ENCODE assay signal across 9 cellular contexts in genomic region chr15:78618490-78618934, GRCh38. TPM values are rescaled to one million over a fixed set of nuclear protein-coding genes. Genes with fewer than 3 reads are reported as not detected.
A peak's percentile ranks its signal among the peaks of the same experiment; 100 is the strongest.
DNase-seq lines count a peak whose midpoint lies in the region; ATAC-seq and TF ChIP-seq lines count a peak whose summit lies in the region.
"Had no signal": no experiment of that assay in that cellular context is flagged by ENCODE, and none has a peak within 500 bp of the region (broad histone marks: within the 10 kb centered on the region; RNA-seq: fewer than 3 reads in every experiment).

No MANE protein-coding gene starts in this region.

- no peaks in the 10 kb centered on the region for H4K20me1 ChIP-seq in PC-3 (ENCODE audit: low read length)

- H3K9me3 Mint-ChIP-seq in naive B cell = no peaks in the 10 kb centered on the region

- intact Hi-C loops in PC-3 (cut with micrococcal nuclease) = loop anchor here (1.0 to 2.0 kb wide), 2 partner anchors 91 to 132 kb away; no protein-coding TSS in a partner anchor
- intact Hi-C loops in esophagus squamous epithelium (cut with DNase I) = loop anchor here (5.0 kb wide), 1 partner anchor 94 kb away; no protein-coding TSS in a partner anchor

- H3K9me2 ChIP-seq in PC-3 (replicated peaks; ENCODE audit: low read length) = no peaks in the 10 kb centered on the region

- peaks cover 22% of the 10 kb centered on the region for H3K27me3 ChIP-seq in PC-3 (ENCODE audit: low read length)
- peaks cover 12 to 51% (median 19%) of the 10 kb centered on the region in 4 donors for H3K27me3 ChIP-seq in esophagus squamous epithelium

- H3K4me3 ChIP-seq in PC-3 (ENCODE audit: low read length) (peak overlapping the region; percentile 19; the same call in 1 of the 2 replicates), esophagus squamous epithelium (no peak overlapping the region)

- WGBS in esophagus squamous epithelium, 2 donors = 12 to 15% methylated on average over 4 to 6 of the region's 8 CpGs

- H3K4me1 ChIP-seq in PC-3 (ENCODE audit: insufficient read depth, low read length) (no peaks in the 10 kb centered on the region), esophagus squamous epithelium (peaks cover 9 to 30% (median 15%) of the 10 kb centered on the region in 3 donors)

- peak overlapping the region; percentile 59 for H3K4me2 ChIP-seq in PC-3 (ENCODE audit: low read length)

- H3K27ac ChIP-seq in PC-3 (ENCODE audit: low read length) = no peak overlapping the region
- no peak overlapping the region for H3K27ac ChIP-seq in esophagus squamous epithelium

- H2AFZ ChIP-seq in PC-3 (ENCODE audit: low read length) = peak overlapping the region; percentile 59

- DNase-seq in Caki2 (ENCODE audit: low read depth) (peak; percentile 49), KG1 (lab: John Stamatoyannopoulos, UW) (peak; percentile 86), PC-3 (peak; percentile 88), activated T-cell treated with anti-CD3 and anti-CD28 coated beads for 4 hours (peak; percentile 84), esophagus squamous epithelium (lab: John Stamatoyannopoulos, UW) (peak; percentile 20), naive B cell (peak; percentile 59)
- peak; percentile 58 for DNase-seq in stimulated activated CD8-positive, alpha-beta memory T cell treated with anti-CD3 and anti-CD28 coated beads, Interleukin-7, amount 100 ng/mL, for 24 hours (ENCODE audit: low read depth)

- peaks cover 0 to 11% (median 6%) of the 10 kb centered on the region in 3 donors for H3K4me1 Mint-ChIP-seq in naive B cell

- no TSS peak for BruUV-seq in PC-3 (replicated peaks; lab: Mats Ljungman, UMichigan)

- peak; percentile 90 for TF ChIP-seq CTCF in PC-3 (conservative IDR thresholded peaks at IDR 0.05; ENCODE audit: low read depth, low read length)
- peak; percentile 78 to 89 (median 82) for TF ChIP-seq CTCF in esophagus squamous epithelium (IDR thresholded peaks at IDR 0.05)

- no peak overlapping the region for H3K9ac ChIP-seq in PC-3 (ENCODE audit: low read length)

- CTCF ChIA-PET in PC-3 (lab: Charles Lee) = no interaction called here

- H3K36me3 ChIP-seq in PC-3 (ENCODE audit: low read depth, low read length) (no peaks in the 10 kb centered on the region), esophagus squamous epithelium (no peaks in the 10 kb centered on the region)

- no peaks in the 10 kb centered on the region for H3F3A ChIP-seq in PC-3 (ENCODE audit: low read length, unreplicated experiment)

- POLR2A ChIA-PET in PC-3 (lab: Charles Lee; ENCODE audit: unreplicated experiment) = no interaction called here

- no peaks in the 10 kb centered on the region for H3K79me2 ChIP-seq in PC-3 (ENCODE audit: low read length)

- H3K27me3 Mint-ChIP-seq in naive B cell = peaks cover 28 to 62% (median 32%) of the 10 kb centered on the region in 3 donors

- no peaks in the 10 kb centered on the region for H3K9me3 ChIP-seq in PC-3 (ENCODE audit: low read length)
- no peaks in the 10 kb centered on the region for H3K9me3 ChIP-seq in esophagus squamous epithelium

- in situ Hi-C loops in Caki2 (cut with HindIII; ENCODE audit: low pct_unique_long_range_greater_than_20kb, low sequenced_read_pairs) = no loop called here

- H3K36me3 Mint-ChIP-seq in naive B cell = no peaks in the 10 kb centered on the region

- ATAC-seq in PC-3 (peak; percentile 80), naive B cell (ENCODE audit: low read depth in 2 of 2) (peak; percentile 50 to 61), GM18498 (IDR thresholded peaks at IDR 0.05; ENCODE audit: unreplicated experiment) (no peak)

- H3K27ac Mint-ChIP-seq in naive B cell = no peak overlapping the region

- peak overlapping the region in 1 of 8 donors; percentile 39 for H3K4me3 Mint-ChIP-seq in naive B cell

- TF ChIP-seq POLR2A in esophagus squamous epithelium (IDR thresholded peaks at IDR 0.05) = no peak

RNA-seq across cellular contexts. Expression of gene CHRNA3, which starts 2.3 kb away (rescaled TPM):
- total RNA-seq in Caki2 (2014; rRNA removed; shearing (Covaris generic); ENCODE audit: low replicate concordance) = not detected in 2 replicates
- total RNA-seq in PC-3 (2014; rRNA removed) = not detected in 2 replicates
- under 1 TPM in 1 of 4 donors, not detected in 3; 0.18 TPM for total RNA-seq in esophagus squamous epithelium
- polyA plus RNA-seq in naive B cell (ENCODE audit: low read depth in 6 of 6) = not detected
- total RNA-seq: T-helper 1 cell treated with Interleukin-12 subunit alpha and Interleukin-12 subunit beta and Interleukin-4 antibody, amounts not matched to agents 30 ng/mL and 1 ng/mL, for 36 hours had no signal

RNA-seq across cellular contexts. Expression of gene CHRNB4, which starts 22.5 kb away (rescaled TPM):
- total RNA-seq in Caki2 (2014; rRNA removed; shearing (Covaris generic); ENCODE audit: low replicate concordance) = 6.5 TPM in 1 of 2 replicates, not detected in the other
- total RNA-seq in PC-3 (2014; rRNA removed) (not detected in 2 replicates), esophagus squamous epithelium (under 1 TPM; 0.09 to 0.72 (median 0.43) TPM)
- not detected for polyA plus RNA-seq in naive B cell (ENCODE audit: low read depth in 6 of 6)
- total RNA-seq: T-helper 1 cell treated with Interleukin-12 subunit alpha and Interleukin-12 subunit beta and Interleukin-4 antibody, amounts not matched to agents 30 ng/mL and 1 ng/mL, for 36 hours had no signal

RNA-seq across cellular contexts. Expression of gene CHRNA5, which starts 53.2 kb away (rescaled TPM):
- total RNA-seq in Caki2 (2014; rRNA removed; shearing (Covaris generic); ENCODE audit: low replicate concordance) = 9.0 and 44.5 TPM in 2 replicates
- 8.4 and 11.0 TPM in 2 replicates for total RNA-seq in PC-3 (2014; rRNA removed)
- total RNA-seq in esophagus squamous epithelium = 1 to 10 TPM in 3 of 4 donors, under 1 TPM in 1; 0.95 to 2.9 (median 1.6) TPM
- polyA plus RNA-seq in naive B cell (ENCODE audit: low read depth in 6 of 6) = under 1 TPM in 2 of 6 donors, not detected in 4; 0.23 to 0.49 TPM

Comparison
In these comparisons a context has a peak if more than half of its experiments do, and no peak if none do; other contexts are left out.
1. DNase-seq: peak in every context shown above with its lines; median percentile 88 in PC-3; 86 in KG1; 84 in activated T-cell treated with anti-CD3 and anti-CD28 coated beads for 4 hours; 59 in naive B cell; 58 in stimulated activated CD8-positive, alpha-beta memory T cell treated with anti-CD3 and anti-CD28 coated beads, Interleukin-7, amount 100 ng/mL, for 24 hours; 49 in Caki2; 20 in esophagus squamous epithelium.